ENCODE assay signal across 6 cellular contexts in the genomic region with DNA sequence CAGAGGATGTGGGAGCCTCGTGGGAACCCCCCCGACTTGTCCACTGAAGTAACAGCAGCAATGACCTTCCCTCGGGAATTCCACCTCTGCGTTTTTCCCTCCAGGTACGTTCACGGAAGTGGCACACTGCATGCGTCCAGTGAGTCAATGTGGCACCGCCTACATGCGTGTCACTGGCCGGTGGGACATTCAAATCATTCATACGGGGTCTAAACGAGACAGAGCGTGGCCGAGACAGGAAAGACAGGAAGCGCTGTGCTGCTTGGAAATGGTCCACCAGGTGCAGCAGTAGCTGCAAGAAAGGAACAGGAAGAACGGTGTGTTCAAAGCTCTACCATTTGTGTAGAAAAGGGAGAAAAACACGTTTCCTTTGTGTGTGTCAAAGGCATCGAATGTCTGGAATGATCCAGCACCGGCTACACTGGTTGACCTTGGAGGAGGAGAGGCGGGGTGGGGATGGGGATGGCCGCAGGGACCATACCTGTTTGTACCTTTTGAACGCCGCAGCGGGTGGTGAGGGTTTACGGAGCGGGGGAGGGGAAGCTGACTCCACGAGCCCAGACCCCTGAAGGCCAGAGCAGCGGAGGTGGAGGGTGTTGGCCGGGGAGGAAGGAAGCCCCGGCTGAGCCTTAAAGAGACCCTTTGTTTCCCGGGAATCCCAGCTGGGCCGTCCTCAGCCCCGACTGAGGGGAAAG. TPM values are rescaled to one million over a fixed set of nuclear protein-coding genes. Genes with fewer than 3 reads are reported as not detected.
DNase-seq lines count a peak whose midpoint lies in the region; ATAC-seq, FAIRE-seq and TF ChIP-seq lines count a peak whose summit lies in the region.

No MANE protein-coding gene starts in this region.

- H3K27me3 ChIP-seq in iPS-15b (ENCODE audit: control insufficient read depth, insufficient read depth, low read length) (no peaks in the 10 kb centered on the region), transverse colon (no peaks in the 10 kb centered on the region)

- H3K4me3 Mint-ChIP-seq in WTC11 = peak overlapping the region; percentile 79

- H3K27ac ChIP-seq in transverse colon = peak overlapping the region; percentile 85 to 95 (median 92)

- TF ChIP-seq CTCF in WTC11 (IDR thresholded peaks at IDR 0.05) (no peak), transverse colon (IDR thresholded peaks at IDR 0.05) (peak in 1 of 5 experiments; percentile 12)

- POLR2A ChIA-PET in WTC11 (lab: Charles Lee) = interaction anchor here (0.6 to 1.6 kb wide), 6 partner anchors 13 to 149 kb away, joined by 3 to 4 read pairs (median 3); partner anchors contain the start of genes DECR2, FAM234A and MRPL28

- no peak for TF ChIP-seq EP300 in transverse colon (IDR thresholded peaks at IDR 0.05; ENCODE audit: low read depth)

- WGBS in transverse colon (ENCODE audit: low coverage in 1 of 2), 2 donors = 26 to 38% methylated on average over 6 to 33 of the region's 33 CpGs

- FAIRE-seq in GM12891 (lab: Jason Lieb, UNC) = peak; percentile 95

- H3K4me1 Mint-ChIP-seq in WTC11 = peaks cover 48% of the 10 kb centered on the region

- TF ChIP-seq POLR2A in GM12891 (IDR thresholded peaks at IDR 0.05; ENCODE audit: low read depth, low read length) (no peak), transverse colon (IDR thresholded peaks at IDR 0.05) (peak; percentile 76)

- H3K36me3 ChIP-seq in iPS-15b (ENCODE audit: control insufficient read depth, insufficient read depth, low read length) (no peaks in the 10 kb centered on the region), transverse colon (no peaks in the 10 kb centered on the region)

- H3K4me1 ChIP-seq in iPS-15b (ENCODE audit: control insufficient read depth, insufficient read depth, low read length) = peaks cover 15% of the 10 kb centered on the region
- H3K4me1 ChIP-seq in transverse colon = peaks cover 22 to 40% (median 33%) of the 10 kb centered on the region in 4 donors

- peaks cover 5% of the 10 kb centered on the region; the same call in 1 of the 2 replicates for H3K36me3 Mint-ChIP-seq in WTC11

- in situ Hi-C loops in transverse colon (cut with MboI; ENCODE audit: low pct_ligation_motif_present in 1 of 4, low pct_unique_long_range_greater_than_20kb in 1 of 4, low sequenced_read_pairs in 3 of 4) (no loop called here), KBM-7 (cut with MboI; ENCODE audit: low pct_unique_long_range_greater_than_20kb, low sequenced_read_pairs) (no loop called here)

- peak overlapping the region; percentile 98 for H3K27ac Mint-ChIP-seq in WTC11

- H3K27me3 Mint-ChIP-seq in WTC11 (ENCODE audit: low read depth) = no peaks in the 10 kb centered on the region

- peak overlapping the region; percentile 73 for H3K9ac ChIP-seq in iPS-15b (ENCODE audit: low read depth, low read length)

- ATAC-seq in WTC11 = peak; percentile 54

- no peaks in the 10 kb centered on the region for H3K9me3 Mint-ChIP-seq in WTC11

- CTCF ChIA-PET in WTC11 (lab: Charles Lee) = interaction anchor here (0.7 to 2.7 kb wide), 16 partner anchors 9 to 300 kb away, joined by 3 to 17 read pairs (median 4); partner anchors contain the start of genes AXIN1 and DECR2

- intact Hi-C loops in transverse colon (cut with DNase I; ENCODE audit: low total_unique reads) = no loop called here

- H3K9me3 ChIP-seq in iPS-15b (ENCODE audit: control insufficient read depth, insufficient read depth, low read length) (no peaks in the 10 kb centered on the region), transverse colon (no peaks in the 10 kb centered on the region)

- DNase-seq in GM12891 (ENCODE audit: insufficient read length, low spot score) = no peak
- DNase-seq in WTC11 (ENCODE audit: low spot score) = peak; percentile 89
- DNase-seq in transverse colon = peak; percentile 82
- DNase-seq in NCI-H2107 (lab: John Stamatoyannopoulos, UW) = no peak
- no peak for DNase-seq in KBM-7

- peak overlapping the region; percentile 79 for H3K4me3 ChIP-seq in iPS-15b (ENCODE audit: low read depth, low read length)
- peak overlapping the region in 3 of 4 donors; percentile 76 to 99 (median 89) for H3K4me3 ChIP-seq in transverse colon

TF ChIP-seq in GM12891, 5 proteins besides CTCF, POLR2A, EP300 and RAD21:
- no peak for TF ChIP-seq TAF1 (IDR thresholded peaks at IDR 0.05; ENCODE audit: low read depth, low read length)
- TF ChIP-seq POU2F2 (IDR thresholded peaks at IDR 0.05; ENCODE audit: low read depth, low read length) = no peak
- 0 out of 2 replicates have a peak, but pooled peaks have one; percentile 19 for TF ChIP-seq POLR2AphosphoS5 (IDR thresholded peaks at IDR 0.05; ENCODE audit: low read depth, low read length)
- no peak for TF ChIP-seq SPI1 (IDR thresholded peaks at IDR 0.05; ENCODE audit: low read depth, low read length)
- no peak for TF ChIP-seq PAX5 (IDR thresholded peaks at IDR 0.05; ENCODE audit: insufficient read depth, low read length, severe bottlenecking)

TF ChIP-seq in WTC11, 78 proteins besides CTCF, POLR2A, EP300 and RAD21 (continues in another document):
- TF ChIP-seq ZBTB21 (CRISPR knock-in tag; IDR thresholded peaks at IDR 0.05; ENCODE audit: borderline replicate concordance) (peak; percentile 13; the same call in 1 of the 2 replicates), FOXK1 (CRISPR knock-in tag; IDR thresholded peaks at IDR 0.05) (0 out of 2 replicates have a peak, but pooled peaks have one; percentile 23), ZBTB43 (CRISPR knock-in tag; IDR thresholded peaks at IDR 0.05) (peak; percentile 63; the same call in 1 of the 2 replicates), NFATC4 (CRISPR knock-in tag; IDR thresholded peaks at IDR 0.05) (no peak), TP53 (CRISPR knock-in tag; IDR thresholded peaks at IDR 0.05) (peak; percentile 59; the same call in 1 of the 2 replicates), NFE2L1 (CRISPR knock-in tag; IDR thresholded peaks at IDR 0.05) (peak; percentile 64; the same call in 1 of the 2 replicates), CREM (CRISPR knock-in tag; IDR thresholded peaks at IDR 0.05) (0 out of 2 replicates have a peak, but pooled peaks have one; percentile 33), ETV6 (CRISPR knock-in tag; IDR thresholded peaks at IDR 0.05) (peak; percentile 70; the same call in 1 of the 2 replicates)
- TF ChIP-seq, protein P1, sequence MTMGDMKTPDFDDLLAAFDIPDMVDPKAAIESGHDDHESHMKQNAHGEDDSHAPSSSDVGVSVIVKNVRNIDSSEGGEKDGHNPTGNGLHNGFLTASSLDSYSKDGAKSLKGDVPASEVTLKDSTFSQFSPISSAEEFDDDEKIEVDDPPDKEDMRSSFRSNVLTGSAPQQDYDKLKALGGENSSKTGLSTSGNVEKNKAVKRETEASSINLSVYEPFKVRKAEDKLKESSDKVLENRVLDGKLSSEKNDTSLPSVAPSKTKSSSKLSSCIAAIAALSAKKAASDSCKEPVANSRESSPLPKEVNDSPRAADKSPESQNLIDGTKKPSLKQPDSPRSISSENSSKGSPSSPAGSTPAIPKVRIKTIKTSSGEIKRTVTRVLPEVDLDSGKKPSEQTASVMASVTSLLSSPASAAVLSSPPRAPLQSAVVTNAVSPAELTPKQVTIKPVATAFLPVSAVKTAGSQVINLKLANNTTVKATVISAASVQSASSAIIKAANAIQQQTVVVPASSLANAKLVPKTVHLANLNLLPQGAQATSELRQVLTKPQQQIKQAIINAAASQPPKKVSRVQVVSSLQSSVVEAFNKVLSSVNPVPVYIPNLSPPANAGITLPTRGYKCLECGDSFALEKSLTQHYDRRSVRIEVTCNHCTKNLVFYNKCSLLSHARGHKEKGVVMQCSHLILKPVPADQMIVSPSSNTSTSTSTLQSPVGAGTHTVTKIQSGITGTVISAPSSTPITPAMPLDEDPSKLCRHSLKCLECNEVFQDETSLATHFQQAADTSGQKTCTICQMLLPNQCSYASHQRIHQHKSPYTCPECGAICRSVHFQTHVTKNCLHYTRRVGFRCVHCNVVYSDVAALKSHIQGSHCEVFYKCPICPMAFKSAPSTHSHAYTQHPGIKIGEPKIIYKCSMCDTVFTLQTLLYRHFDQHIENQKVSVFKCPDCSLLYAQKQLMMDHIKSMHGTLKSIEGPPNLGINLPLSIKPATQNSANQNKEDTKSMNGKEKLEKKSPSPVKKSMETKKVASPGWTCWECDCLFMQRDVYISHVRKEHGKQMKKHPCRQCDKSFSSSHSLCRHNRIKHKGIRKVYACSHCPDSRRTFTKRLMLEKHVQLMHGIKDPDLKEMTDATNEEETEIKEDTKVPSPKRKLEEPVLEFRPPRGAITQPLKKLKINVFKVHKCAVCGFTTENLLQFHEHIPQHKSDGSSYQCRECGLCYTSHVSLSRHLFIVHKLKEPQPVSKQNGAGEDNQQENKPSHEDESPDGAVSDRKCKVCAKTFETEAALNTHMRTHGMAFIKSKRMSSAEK (CRISPR knock-in tag; IDR thresholded peaks at IDR 0.05; ENCODE audit: borderline replicate concordance) = no peak
- TF ChIP-seq, protein P2, sequence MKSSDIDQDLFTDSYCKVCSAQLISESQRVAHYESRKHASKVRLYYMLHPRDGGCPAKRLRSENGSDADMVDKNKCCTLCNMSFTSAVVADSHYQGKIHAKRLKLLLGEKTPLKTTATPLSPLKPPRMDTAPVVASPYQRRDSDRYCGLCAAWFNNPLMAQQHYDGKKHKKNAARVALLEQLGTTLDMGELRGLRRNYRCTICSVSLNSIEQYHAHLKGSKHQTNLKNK (CRISPR knock-in tag; IDR thresholded peaks at IDR 0.05) = no peak

RNA-seq across cellular contexts. Expression of gene PGAP6, which starts 1.7 kb away (rescaled TPM):
- 19.7 TPM for polyA plus RNA-seq in GM12891 (2012; ENCODE audit: low read depth, missing spikeins)
- total RNA-seq in WTC11 (2021) (104 to 108 TPM (median 107 TPM) in 3 replicates), transverse colon (100 to 1,000 TPM; 105 to 300 (median 179) TPM)

RNA-seq across cellular contexts. Expression of gene MRPL28, which starts 13.1 kb away (rescaled TPM):
- 62.7 TPM for polyA plus RNA-seq in GM12891 (2012; ENCODE audit: low read depth, missing spikeins)
- total RNA-seq in WTC11 (2021) = 119 to 144 TPM (median 140 TPM) in 3 replicates
- 10 to 100 TPM; 24.7 to 81.2 (median 53.0) TPM for total RNA-seq in transverse colon

RNA-seq across cellular contexts. Expression of gene NME4, which starts 13.5 kb away (rescaled TPM):
- 97.2 TPM for polyA plus RNA-seq in GM12891 (2012; ENCODE audit: low read depth, missing spikeins)
- total RNA-seq in WTC11 (2021) (467 to 550 TPM (median 535 TPM) in 3 replicates), transverse colon (10 to 100 TPM; 37.5 to 82.3 (median 58.1) TPM)

RNA-seq across cellular contexts. Expression of gene DECR2, which starts 18.2 kb away (rescaled TPM):
- 8.3 TPM for polyA plus RNA-seq in GM12891 (2012; ENCODE audit: low read depth, missing spikeins)
- total RNA-seq in WTC11 (2021) (37.8 to 43.6 TPM (median 40.7 TPM) in 3 replicates), transverse colon (100 to 1,000 TPM in 2 of 4 donors, 10 to 100 TPM in 2; 65.7 to 148 (median 108) TPM)

RNA-seq across cellular contexts. Expression of gene AXIN1, which starts 30.9 kb away (rescaled TPM):
- polyA plus RNA-seq in GM12891 (2012; ENCODE audit: low read depth, missing spikeins) = 13.5 TPM
- total RNA-seq in WTC11 (2021) (48.0 to 50.3 TPM (median 48.9 TPM) in 3 replicates), transverse colon (10 to 100 TPM; 41.4 to 73.7 (median 58.7) TPM)

Comparison
In these comparisons a context has a peak if more than half of its experiments do, and no peak if none do; other contexts are left out.
1. DNase-seq: peak in WTC11 (single experiment) and transverse colon (single experiment); none in GM12891 (single experiment), NCI-H2107 (single experiment) and KBM-7 (single experiment).